8 cellular contexts compared by ENCODE assay signal in the genomic region with DNA sequence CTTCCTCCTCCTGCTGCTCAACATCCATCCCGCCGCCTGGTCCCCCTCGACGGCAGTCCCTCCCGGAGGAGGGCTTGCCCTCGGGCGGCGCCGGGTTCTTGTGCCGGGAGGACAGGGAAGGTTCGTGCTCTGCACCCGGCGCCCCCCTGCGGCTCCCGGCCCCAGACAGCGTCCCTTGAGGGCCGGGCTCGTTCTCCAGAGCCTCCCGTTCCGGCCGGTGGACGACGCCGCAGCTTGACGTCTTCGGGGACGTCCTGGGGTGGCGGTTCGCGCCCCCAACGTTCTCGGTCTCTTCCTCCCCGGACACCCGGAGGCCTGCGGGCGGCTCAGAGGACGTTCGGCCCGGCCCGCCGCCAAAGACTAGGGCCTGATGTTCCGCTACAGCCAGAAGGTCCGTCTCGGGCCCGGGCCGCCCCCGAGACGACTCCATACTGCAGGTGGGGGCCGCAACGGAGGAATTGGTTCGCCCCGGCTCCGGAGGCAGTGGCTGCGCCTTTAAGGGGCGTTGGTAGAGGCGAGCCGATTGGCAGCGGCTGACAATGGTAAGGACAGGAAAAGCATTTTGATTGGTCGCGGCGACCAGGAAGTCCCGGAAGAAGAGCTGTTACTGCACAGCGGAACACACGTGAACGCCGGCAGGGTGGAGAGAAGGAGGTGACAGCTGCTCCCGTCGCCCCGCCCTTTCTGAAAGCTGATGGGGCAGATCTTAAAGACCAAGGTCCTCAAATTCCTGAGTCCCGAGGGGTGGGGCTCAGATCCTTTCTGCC. TPM values are rescaled to one million over a fixed set of nuclear protein-coding genes. Genes with fewer than 3 reads are reported as not detected.
DNase-seq lines count a peak whose midpoint lies in the region; ATAC-seq and TF ChIP-seq lines count a peak whose summit lies in the region.

A gene (minus strand): TSS at position 470 of the 767 bp plus-strand sequence. CDS start 40 bp downstream, at position 430.

- H3K27me3 Mint-ChIP-seq in activated T-cell treated with anti-CD3 and anti-CD28 coated beads, Interleukin-2, amount 50 U/mL, for 4 hours (ENCODE audit: low read depth) = no peaks in the 10 kb centered on the region

- no peaks in the 10 kb centered on the region for H3K36me3 Mint-ChIP-seq in activated T-cell treated with anti-CD3 and anti-CD28 coated beads, Interleukin-2, amount 50 U/mL, for 4 hours (ENCODE audit: insufficient read depth)

- H3K9me3 Mint-ChIP-seq in activated T-cell treated with anti-CD3 and anti-CD28 coated beads, Interleukin-2, amount 50 U/mL, for 4 hours = no peaks in the 10 kb centered on the region

- ATAC-seq in GM21619 (IDR thresholded peaks at IDR 0.05; ENCODE audit: unreplicated experiment) = peak; percentile 38
- peak; percentile 66 to 69 for ATAC-seq in activated T-cell treated with anti-CD3 and anti-CD28 coated beads, Interleukin-2, amount 50 U/mL, for 4 hours
- ATAC-seq in esophagus mucosa = peak; percentile 74

- no peak within 1 kb of the TSS for H3K4me3 Mint-ChIP-seq in activated T-cell treated with anti-CD3 and anti-CD28 coated beads, Interleukin-2, amount 50 U/mL, for 4 hours

- DNase-seq in DMS153 treated with DMSO at 0.1 percent for 48 hours (lab: John Stamatoyannopoulos, UW; ENCODE audit: unreplicated experiment) = peak; percentile 71
- peak; percentile 64 for DNase-seq in KG1 (lab: John Stamatoyannopoulos, UW)
- DNase-seq in activated T-cell treated with anti-CD3 and anti-CD28 coated beads, Interleukin-2, amount 50 U/mL, for 4 hours = peak; percentile 88
- peak; percentile 99 for DNase-seq in myocyte (ENCODE audit: low read depth)
- DNase-seq in stimulated activated CD8-positive, alpha-beta memory T cell treated with anti-CD3 and anti-CD28 coated beads, Interleukin-7, amount 100 ng/mL, for 48 hours (ENCODE audit: extremely low read depth in 1 of 2, low read depth in 1 of 2) = peak; percentile 75 to 95

- H3K4me1 Mint-ChIP-seq in activated T-cell treated with anti-CD3 and anti-CD28 coated beads, Interleukin-2, amount 50 U/mL, for 4 hours (ENCODE audit: low read depth) = peaks cover 11% of the 10 kb centered on the region

TF ChIP-seq in PFSK-1, 5 proteins besides CTCF, POLR2A, EP300 and RAD21:
- TF ChIP-seq TAF1 (IDR thresholded peaks at IDR 0.05; ENCODE audit: borderline replicate concordance, insufficient read depth, low read length) (no peak), SIN3A (IDR thresholded peaks at IDR 0.05; ENCODE audit: borderline replicate concordance, insufficient read depth, low read length) (peak; percentile 73; the same call in 1 of the 2 replicates), FOXP2 (optimal IDR thresholded peaks at IDR 0.05; ENCODE audit: borderline replicate concordance, extremely low read depth, extremely low read length, insufficient read depth) (peak; percentile 37), POLR2AphosphoS5 (IDR thresholded peaks at IDR 0.05; ENCODE audit: low read depth, low read length) (peak; percentile 62; the same call in 1 of the 2 replicates)
- TF ChIP-seq, protein P1, sequence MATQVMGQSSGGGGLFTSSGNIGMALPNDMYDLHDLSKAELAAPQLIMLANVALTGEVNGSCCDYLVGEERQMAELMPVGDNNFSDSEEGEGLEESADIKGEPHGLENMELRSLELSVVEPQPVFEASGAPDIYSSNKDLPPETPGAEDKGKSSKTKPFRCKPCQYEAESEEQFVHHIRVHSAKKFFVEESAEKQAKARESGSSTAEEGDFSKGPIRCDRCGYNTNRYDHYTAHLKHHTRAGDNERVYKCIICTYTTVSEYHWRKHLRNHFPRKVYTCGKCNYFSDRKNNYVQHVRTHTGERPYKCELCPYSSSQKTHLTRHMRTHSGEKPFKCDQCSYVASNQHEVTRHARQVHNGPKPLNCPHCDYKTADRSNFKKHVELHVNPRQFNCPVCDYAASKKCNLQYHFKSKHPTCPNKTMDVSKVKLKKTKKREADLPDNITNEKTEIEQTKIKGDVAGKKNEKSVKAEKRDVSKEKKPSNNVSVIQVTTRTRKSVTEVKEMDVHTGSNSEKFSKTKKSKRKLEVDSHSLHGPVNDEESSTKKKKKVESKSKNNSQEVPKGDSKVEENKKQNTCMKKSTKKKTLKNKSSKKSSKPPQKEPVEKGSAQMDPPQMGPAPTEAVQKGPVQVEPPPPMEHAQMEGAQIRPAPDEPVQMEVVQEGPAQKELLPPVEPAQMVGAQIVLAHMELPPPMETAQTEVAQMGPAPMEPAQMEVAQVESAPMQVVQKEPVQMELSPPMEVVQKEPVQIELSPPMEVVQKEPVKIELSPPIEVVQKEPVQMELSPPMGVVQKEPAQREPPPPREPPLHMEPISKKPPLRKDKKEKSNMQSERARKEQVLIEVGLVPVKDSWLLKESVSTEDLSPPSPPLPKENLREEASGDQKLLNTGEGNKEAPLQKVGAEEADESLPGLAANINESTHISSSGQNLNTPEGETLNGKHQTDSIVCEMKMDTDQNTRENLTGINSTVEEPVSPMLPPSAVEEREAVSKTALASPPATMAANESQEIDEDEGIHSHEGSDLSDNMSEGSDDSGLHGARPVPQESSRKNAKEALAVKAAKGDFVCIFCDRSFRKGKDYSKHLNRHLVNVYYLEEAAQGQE (IDR thresholded peaks at IDR 0.05; ENCODE audit: insufficient read depth in 1 of 2, low read depth in 2 of 2, low read length in 2 of 2) = no peak
TF ChIP-seq in PFSK-1: peak in this region for 3.

RNA-seq across cellular contexts. Expression of the gene that starts here (rescaled TPM):
- polyA plus RNA-seq in PFSK-1 (2012; ENCODE audit: insufficient read length, low read depth) = 10.6 TPM
- 1 to 10 TPM; 5.0 to 5.6 (median 5.2) TPM for total RNA-seq in activated T-cell treated with anti-CD3 and anti-CD28 coated beads, Interleukin-2, amount 50 U/mL, for 4 hours
- total RNA-seq in esophagus mucosa (6.3 TPM), myocyte (13.1 and 14.0 TPM in 2 replicates)
- 7.6 TPM for polyA plus RNA-seq in myocyte (2012)

Comparison
In these comparisons a context has a peak if more than half of its experiments do, and no peak if none do; other contexts are left out.
1. Peak in every context shown above with its lines: DNase-seq and ATAC-seq.